In genomic region chr20:63705232-63706026, GRCh38 we compare ENCODE assay signal across 14 cellular contexts. TPM values are rescaled to one million over a fixed set of nuclear protein-coding genes. Genes with fewer than 3 reads are reported as not detected.
DNase-seq lines count a peak whose midpoint lies in the region; ATAC-seq, FAIRE-seq and TF ChIP-seq lines count a peak whose summit lies in the region.
"Had no signal": no experiment of that assay in that cellular context is flagged by ENCODE, and none has a peak within 500 bp of the region (broad histone marks: within the 10 kb centered on the region; RNA-seq: fewer than 3 reads in every experiment).

No MANE protein-coding gene starts in this region.

- intact Hi-C loops in activated CD4-positive, alpha-beta memory T cell treated with anti-CD3 and anti-CD28 coated beads for 36 hours (cut with micrococcal nuclease) = loop anchor here (2.0 kb wide), 3 partner anchors 31 to 159 kb away; partner anchors contain the start of genes LIME1 and TPD52L2
- intact Hi-C loops in HepG2 (cut with micrococcal nuclease; ENCODE audit: unreplicated experiment) = loop anchor here (2.0 kb wide), 2 partner anchors 35 to 159 kb away; partner anchors contain the start of gene TPD52L2

- H3K9me3 ChIP-seq in HepG2 (ENCODE audit: low read length) = no peaks in the 10 kb centered on the region

- H4K20me1 ChIP-seq in HepG2 (ENCODE audit: insufficient read depth, low read length) = peaks cover 10% of the 10 kb centered on the region; the same call in 1 of the 2 replicates

- H3K27ac ChIP-seq in HepG2 (ENCODE audit: extremely low read length, insufficient read depth, low read length) = no peak overlapping the region

- H3K9ac ChIP-seq in HepG2 (ENCODE audit: insufficient read depth, low read depth, low read length) = no peak overlapping the region

- DNase-seq in stimulated activated naive CD8-positive, alpha-beta T cell treated with anti-CD3 and anti-CD28 coated beads, Interleukin-15, Interleukin-2, amounts not matched to agents 100 U/mL and 50 U/mL, for 24 hours = no peak
- no peak for DNase-seq in activated CD4-positive, alpha-beta memory T cell treated with anti-CD3 and anti-CD28 coated beads for 36 hours
- no peak for DNase-seq in HepG2 (ENCODE audit: low spot score)
- no peak for DNase-seq in NCI-H748 treated with DMSO at 0.1 percent for 48 hours (lab: John Stamatoyannopoulos, UW)
- no peak for DNase-seq in MV-4-11 (lab: John Stamatoyannopoulos, UW)
- no peak for DNase-seq in activated gamma-delta T cell (lab: John Stamatoyannopoulos, UW)
- DNase-seq: activated naive CD8-positive, alpha-beta T cell treated with anti-CD3 and anti-CD28 coated beads, Interleukin-2, amount 10 ng/mL, durations not matched to agents 7 days and 5 days; C1 segment of cervical spinal cord; dermis blood vessel endothelial cell; foreskin fibroblast; kidney glomerular epithelial cell; NCI-H345 had no signal

- no peak for TF ChIP-seq POLR2A in HepG2 (IDR thresholded peaks at IDR 0.05; ENCODE audit: insufficient read depth in 1 of 2, low read depth in 2 of 2, low read length in 2 of 2)

- no peak overlapping the region for H3K4me3 ChIP-seq in HepG2 (replicated peaks in 1 of 3; ENCODE audit: insufficient read depth in 1 of 3, low read depth in 2 of 3, low read length in 3 of 3)

- peak overlapping the region; percentile 32 for H3K4me3 Mint-ChIP-seq in stimulated activated naive CD8-positive, alpha-beta T cell treated with anti-CD3 and anti-CD28 coated beads, Interleukin-15, Interleukin-2, amounts not matched to agents 100 ng/mL and 50 ng/mL, for 24 hours
- no peak overlapping the region for H3K4me3 Mint-ChIP-seq in activated CD4-positive, alpha-beta memory T cell treated with anti-CD3 and anti-CD28 coated beads for 36 hours

- peaks cover 33% of the 10 kb centered on the region for H3K36me3 Mint-ChIP-seq in stimulated activated naive CD8-positive, alpha-beta T cell treated with anti-CD3 and anti-CD28 coated beads, Interleukin-15, Interleukin-2, amounts not matched to agents 100 ng/mL and 50 ng/mL, for 24 hours (ENCODE audit: low read depth)
- peaks cover 31% of the 10 kb centered on the region for H3K36me3 Mint-ChIP-seq in activated CD4-positive, alpha-beta memory T cell treated with anti-CD3 and anti-CD28 coated beads for 36 hours

- H2AFZ ChIP-seq in HepG2 (ENCODE audit: low read length) = no peak overlapping the region

- peaks cover 29% of the 10 kb centered on the region for H3K4me1 ChIP-seq in HepG2 (ENCODE audit: insufficient read depth, low read length)

- TF ChIP-seq EP300 in HepG2 (IDR thresholded peaks at IDR 0.05; ENCODE audit: low read depth in 2 of 2, low read length in 2 of 2) (no peak), HepG2 (CRISPR knock-in tag; IDR thresholded peaks at IDR 0.05; ENCODE audit: borderline replicate concordance) (no peak)

- peaks cover 36% of the 10 kb centered on the region for H3K4me1 Mint-ChIP-seq in stimulated activated naive CD8-positive, alpha-beta T cell treated with anti-CD3 and anti-CD28 coated beads, Interleukin-15, Interleukin-2, amounts not matched to agents 100 ng/mL and 50 ng/mL, for 24 hours (ENCODE audit: low read depth)
- H3K4me1 Mint-ChIP-seq in activated CD4-positive, alpha-beta memory T cell treated with anti-CD3 and anti-CD28 coated beads for 36 hours (ENCODE audit: low read depth) = peaks cover 36% of the 10 kb centered on the region

- CTCF ChIA-PET in activated CD4-positive, alpha-beta memory T cell treated with anti-CD3 and anti-CD28 coated beads for 36 hours (lab: Charles Lee) = interaction anchor here (0.8 to 3.6 kb wide), 4 partner anchors 32 to 168 kb away, joined by 3 to 36 read pairs (median 20); partner anchors contain the start of genes LIME1, PTK6, SLC2A4RG and TPD52L2
- CTCF ChIA-PET in HepG2 (lab: Yijun Ruan, JAX; ENCODE audit: low intra/inter-chr PET ratio, low total read pairs) = interaction anchor here (1.7 to 3.2 kb wide), 2 partner anchors 153 to 159 kb away, joined by 5 to 15 read pairs; partner anchors contain the start of gene TPD52L2

- H3K27me3 ChIP-seq in HepG2 (ENCODE audit: control insufficient read depth in 1 of 2, insufficient read depth in 2 of 2, low read length in 2 of 2) = no peaks in the 10 kb centered on the region; a peak in 1 of 5 replicates

- H3K36me3 ChIP-seq in HepG2 (replicated peaks in 1 of 2; ENCODE audit: control insufficient read depth in 1 of 2, insufficient read depth in 2 of 2, low read length in 2 of 2) = peaks cover 20 to 43% of the 10 kb centered on the region in 2 experiments

- no peak for TF ChIP-seq RAD21 in HepG2 (CRISPR knock-in tag; IDR thresholded peaks at IDR 0.05)

- no TSS peak for BruUV-seq in HepG2 (replicated peaks; lab: Mats Ljungman, UMichigan)

- ATAC-seq in stimulated activated naive CD8-positive, alpha-beta T cell treated with anti-CD3 and anti-CD28 coated beads, Interleukin-15, Interleukin-2, amounts not matched to agents 100 U/mL and 50 U/mL, for 24 hours = no peak
- ATAC-seq in HepG2 (no peak), GM21390 (IDR thresholded peaks at IDR 0.05; ENCODE audit: unreplicated experiment) (no peak)

- no peaks in the 10 kb centered on the region for H3K9me3 Mint-ChIP-seq in stimulated activated naive CD8-positive, alpha-beta T cell treated with anti-CD3 and anti-CD28 coated beads, Interleukin-15, Interleukin-2, amounts not matched to agents 100 ng/mL and 50 ng/mL, for 24 hours
- no peaks in the 10 kb centered on the region for H3K9me3 Mint-ChIP-seq in activated CD4-positive, alpha-beta memory T cell treated with anti-CD3 and anti-CD28 coated beads for 36 hours
- H3K9me3 Mint-ChIP-seq: activated naive CD8-positive, alpha-beta T cell treated with anti-CD3 and anti-CD28 coated beads, Interleukin-2, amount 10 ng/mL, durations not matched to agents 7 days and 5 days had no signal

- peak overlapping the region; percentile 57 for H3K27ac Mint-ChIP-seq in stimulated activated naive CD8-positive, alpha-beta T cell treated with anti-CD3 and anti-CD28 coated beads, Interleukin-15, Interleukin-2, amounts not matched to agents 100 ng/mL and 50 ng/mL, for 24 hours
- peak overlapping the region; percentile 49 for H3K27ac Mint-ChIP-seq in activated CD4-positive, alpha-beta memory T cell treated with anti-CD3 and anti-CD28 coated beads for 36 hours
- H3K27ac Mint-ChIP-seq: activated naive CD8-positive, alpha-beta T cell treated with anti-CD3 and anti-CD28 coated beads, Interleukin-2, amount 10 ng/mL, durations not matched to agents 7 days and 5 days had no signal

- H3K27me3 Mint-ChIP-seq in stimulated activated naive CD8-positive, alpha-beta T cell treated with anti-CD3 and anti-CD28 coated beads, Interleukin-15, Interleukin-2, amounts not matched to agents 100 ng/mL and 50 ng/mL, for 24 hours = no peaks in the 10 kb centered on the region
- H3K27me3 Mint-ChIP-seq in activated CD4-positive, alpha-beta memory T cell treated with anti-CD3 and anti-CD28 coated beads for 36 hours = no peaks in the 10 kb centered on the region
- H3K27me3 Mint-ChIP-seq: activated naive CD8-positive, alpha-beta T cell treated with anti-CD3 and anti-CD28 coated beads, Interleukin-2, amount 10 ng/mL, durations not matched to agents 7 days and 5 days had no signal

- no peak overlapping the region for H3K4me2 ChIP-seq in HepG2 (ENCODE audit: low read depth, low read length)

- in situ Hi-C loops in HepG2 (cut with HindIII; ENCODE audit: extremely low pct_ligation_motif_present, low pct_unique_long_range_greater_than_20kb) = loop anchor here (5.0 to 10.0 kb wide), 3 partner anchors 37 to 152 kb away; no protein-coding TSS in a partner anchor

- POLR2A ChIA-PET in activated CD4-positive, alpha-beta memory T cell treated with anti-CD3 and anti-CD28 coated beads for 36 hours (lab: Charles Lee) = no interaction called here
- POLR2A ChIA-PET in HepG2 (lab: Yijun Ruan, JAX) = interaction anchor here (1.2 to 12.4 kb wide), 3 partner anchors 19 to 47 kb away, joined by 3 to 190 read pairs (median 55); partner anchors contain the start of genes LIME1 and SLC2A4RG

- no peak for FAIRE-seq in HepG2 (lab: Jason Lieb, UNC)

- H3K79me2 ChIP-seq in HepG2 (ENCODE audit: insufficient read depth, low read length) = peaks cover 42% of the 10 kb centered on the region

- TF ChIP-seq CTCF in HepG2 (CRISPR knock-in tag; IDR thresholded peaks at IDR 0.05) = no peak

- 91% methylated on average over 8 of the region's 8 CpGs for WGBS in HepG2 (ENCODE audit: low lambda C conversion rate)

RNA-seq across cellular contexts. Expression of gene ARFRP1, which starts 2.3 kb away (rescaled TPM):
- 10 to 100 TPM; 54.6 to 58.4 TPM for total RNA-seq in activated CD4-positive, alpha-beta memory T cell treated with anti-CD3 and anti-CD28 coated beads for 36 hours
- total RNA-seq in HepG2 (2016; rRNA removed; fragmentation: Illumina TruSeq; extraction: Trizol) = 33.7 and 51.1 TPM in 2 replicates
- total RNA-seq in HepG2 (2016; cell fraction: cytosol; rRNA removed; fragmentation: Illumina TruSeq; extraction: Trizol; ENCODE audit: low read depth) = 9.6 and 11.5 TPM in 2 replicates
- 31.8 and 53.2 TPM in 2 replicates for total RNA-seq in HepG2 (2016; cell fraction: insoluble cytoplasmic fraction; rRNA removed; fragmentation: Illumina TruSeq; extraction: Trizol)
- total RNA-seq in HepG2 (2016; cell fraction: membrane; rRNA removed; fragmentation: Illumina TruSeq; extraction: Trizol) = 22.2 and 23.1 TPM in 2 replicates
- 37.5 and 46.0 TPM in 2 replicates for total RNA-seq in HepG2 (2016; cell fraction: nucleus; rRNA removed; fragmentation: Illumina TruSeq; extraction: Trizol)
- polyA plus RNA-seq in HepG2 (2011; rRNA removed) = 32.0 and 42.8 TPM in 2 replicates
- polyA plus RNA-seq in HepG2 (2011; cell fraction: cytosol; rRNA removed) = 48.5 and 49.6 TPM in 2 replicates
- 123 and 125 TPM in 2 replicates for polyA plus RNA-seq in HepG2 (2011; cell fraction: nucleus; rRNA removed)
- polyA plus RNA-seq in HepG2 (2012) = 26.6 and 30.7 TPM in 2 replicates
- 8.8 and 9.1 TPM in 2 replicates for polyA plus RNA-seq in HepG2 (2016; cell fraction: cytosol; fragmentation: Illumina TruSeq; extraction: Trizol; ENCODE audit: low read depth)
- 30.0 and 34.6 TPM in 2 replicates for polyA plus RNA-seq in HepG2 (2016; cell fraction: insoluble cytoplasmic fraction; fragmentation: Illumina TruSeq; extraction: Trizol; ENCODE audit: low read depth)
- polyA plus RNA-seq in HepG2 (2016; cell fraction: membrane; fragmentation: Illumina TruSeq; extraction: Trizol; ENCODE audit: low read depth) = 12.6 and 13.5 TPM in 2 replicates
- 86.0 and 91.0 TPM in 2 replicates for polyA plus RNA-seq in HepG2 (2016; cell fraction: nucleus; fragmentation: Illumina TruSeq; extraction: Trizol; ENCODE audit: insufficient read depth, low read depth)
- 28.5 and 35.1 TPM in 2 replicates for polyA minus RNA-seq in HepG2 (2011; rRNA and poly(A)+ RNA removed; ENCODE audit: low replicate concordance)
- polyA minus RNA-seq in HepG2 (2011; cell fraction: cytosol; rRNA and poly(A)+ RNA removed) = 10.4 and 12.4 TPM in 2 replicates
- polyA minus RNA-seq in HepG2 (2011; cell fraction: nucleus; rRNA and poly(A)+ RNA removed) = 55.9 and 67.1 TPM in 2 replicates

RNA-seq across cellular contexts. Expression of gene ZGPAT, which starts 2.4 kb away (rescaled TPM):
- total RNA-seq in activated CD4-positive, alpha-beta memory T cell treated with anti-CD3 and anti-CD28 coated beads for 36 hours = 10 to 100 TPM; 28.7 to 29.9 TPM
- total RNA-seq in HepG2 (2016; rRNA removed; fragmentation: Illumina TruSeq; extraction: Trizol) = 40.2 and 41.9 TPM in 2 replicates
- 34.8 and 37.0 TPM in 2 replicates for total RNA-seq in HepG2 (2016; cell fraction: cytosol; rRNA removed; fragmentation: Illumina TruSeq; extraction: Trizol; ENCODE audit: low read depth)
- total RNA-seq in HepG2 (2016; cell fraction: insoluble cytoplasmic fraction; rRNA removed; fragmentation: Illumina TruSeq; extraction: Trizol) = 37.7 and 46.6 TPM in 2 replicates
- total RNA-seq in HepG2 (2016; cell fraction: membrane; rRNA removed; fragmentation: Illumina TruSeq; extraction: Trizol) = 18.3 and 22.0 TPM in 2 replicates
- 23.9 and 24.8 TPM in 2 replicates for total RNA-seq in HepG2 (2016; cell fraction: nucleus; rRNA removed; fragmentation: Illumina TruSeq; extraction: Trizol)
- polyA plus RNA-seq in HepG2 (2011; rRNA removed) = 23.0 and 32.8 TPM in 2 replicates
- polyA plus RNA-seq in HepG2 (2011; cell fraction: cytosol; rRNA removed) = 17.1 and 24.8 TPM in 2 replicates
- polyA plus RNA-seq in HepG2 (2011; cell fraction: nucleus; rRNA removed) = 93.0 and 104 TPM in 2 replicates
- polyA plus RNA-seq in HepG2 (2012) = 16.8 and 17.7 TPM in 2 replicates
- 4.5 and 5.1 TPM in 2 replicates for polyA plus RNA-seq in HepG2 (2016; cell fraction: cytosol; fragmentation: Illumina TruSeq; extraction: Trizol; ENCODE audit: low read depth)
- 36.0 and 43.8 TPM in 2 replicates for polyA plus RNA-seq in HepG2 (2016; cell fraction: insoluble cytoplasmic fraction; fragmentation: Illumina TruSeq; extraction: Trizol; ENCODE audit: low read depth)
- 9.1 and 10.0 TPM in 2 replicates for polyA plus RNA-seq in HepG2 (2016; cell fraction: membrane; fragmentation: Illumina TruSeq; extraction: Trizol; ENCODE audit: low read depth)
- 70.9 and 80.9 TPM in 2 replicates for polyA plus RNA-seq in HepG2 (2016; cell fraction: nucleus; fragmentation: Illumina TruSeq; extraction: Trizol; ENCODE audit: insufficient read depth, low read depth)
- polyA minus RNA-seq in HepG2 (2011; rRNA and poly(A)+ RNA removed; ENCODE audit: low replicate concordance) = 12.8 and 40.1 TPM in 2 replicates
- polyA minus RNA-seq in HepG2 (2011; cell fraction: cytosol; rRNA and poly(A)+ RNA removed) = 9.3 and 9.5 TPM in 2 replicates
- 13.8 and 15.9 TPM in 2 replicates for polyA minus RNA-seq in HepG2 (2011; cell fraction: nucleus; rRNA and poly(A)+ RNA removed)

RNA-seq across cellular contexts. Expression of gene TNFRSF6B, which starts 9.0 kb away (rescaled TPM):
- not detected for total RNA-seq in activated CD4-positive, alpha-beta memory T cell treated with anti-CD3 and anti-CD28 coated beads for 36 hours
- not detected in 2 replicates for total RNA-seq in HepG2 (2016; rRNA removed; fragmentation: Illumina TruSeq; extraction: Trizol)
- not detected in 2 replicates for total RNA-seq in HepG2 (2016; cell fraction: cytosol; rRNA removed; fragmentation: Illumina TruSeq; extraction: Trizol; ENCODE audit: low read depth)
- total RNA-seq in HepG2 (2016; cell fraction: insoluble cytoplasmic fraction; rRNA removed; fragmentation: Illumina TruSeq; extraction: Trizol) = not detected in 2 replicates
- not detected in 2 replicates for total RNA-seq in HepG2 (2016; cell fraction: membrane; rRNA removed; fragmentation: Illumina TruSeq; extraction: Trizol)
- not detected in 2 replicates for total RNA-seq in HepG2 (2016; cell fraction: nucleus; rRNA removed; fragmentation: Illumina TruSeq; extraction: Trizol)
- 0.24 and 0.86 TPM in 2 replicates for polyA plus RNA-seq in HepG2 (2011; rRNA removed)
- 0.45 and 1.3 TPM in 2 replicates for polyA plus RNA-seq in HepG2 (2011; cell fraction: cytosol; rRNA removed)
- polyA plus RNA-seq in HepG2 (2011; cell fraction: nucleus; rRNA removed) = 22.5 and 36.0 TPM in 2 replicates
- 0.55 TPM in 1 of 2 replicates, not detected in the other for polyA plus RNA-seq in HepG2 (2012)
- polyA plus RNA-seq in HepG2 (2016; cell fraction: cytosol; fragmentation: Illumina TruSeq; extraction: Trizol; ENCODE audit: low read depth) = 0.45 and 0.48 TPM in 2 replicates
- 0.32 TPM in 1 of 2 replicates, not detected in the other for polyA plus RNA-seq in HepG2 (2016; cell fraction: insoluble cytoplasmic fraction; fragmentation: Illumina TruSeq; extraction: Trizol; ENCODE audit: low read depth)
- 0.37 and 0.71 TPM in 2 replicates for polyA plus RNA-seq in HepG2 (2016; cell fraction: membrane; fragmentation: Illumina TruSeq; extraction: Trizol; ENCODE audit: low read depth)
- not detected in 2 replicates for polyA plus RNA-seq in HepG2 (2016; cell fraction: nucleus; fragmentation: Illumina TruSeq; extraction: Trizol; ENCODE audit: insufficient read depth, low read depth)
- polyA minus RNA-seq in HepG2 (2011; rRNA and poly(A)+ RNA removed; ENCODE audit: low replicate concordance) = not detected in 2 replicates
- polyA minus RNA-seq in HepG2 (2011; cell fraction: cytosol; rRNA and poly(A)+ RNA removed) = not detected in 2 replicates
- not detected in 2 replicates for polyA minus RNA-seq in HepG2 (2011; cell fraction: nucleus; rRNA and poly(A)+ RNA removed)
- total RNA-seq: activated naive CD8-positive, alpha-beta T cell treated with anti-CD3 and anti-CD28 coated beads, Interleukin-2, amount 10 ng/mL, durations not matched to agents 7 days and 5 days had no signal

RNA-seq across cellular contexts. Expression of gene LIME1, which starts 31.0 kb away (rescaled TPM):
- total RNA-seq in activated CD4-positive, alpha-beta memory T cell treated with anti-CD3 and anti-CD28 coated beads for 36 hours = 10 to 100 TPM; 14.7 to 17.6 TPM
- 51.5 and 61.5 TPM in 2 replicates for total RNA-seq in HepG2 (2016; rRNA removed; fragmentation: Illumina TruSeq; extraction: Trizol)
- total RNA-seq in HepG2 (2016; cell fraction: cytosol; rRNA removed; fragmentation: Illumina TruSeq; extraction: Trizol; ENCODE audit: low read depth) = 59.8 and 81.2 TPM in 2 replicates
- 46.5 and 57.9 TPM in 2 replicates for total RNA-seq in HepG2 (2016; cell fraction: insoluble cytoplasmic fraction; rRNA removed; fragmentation: Illumina TruSeq; extraction: Trizol)
- total RNA-seq in HepG2 (2016; cell fraction: membrane; rRNA removed; fragmentation: Illumina TruSeq; extraction: Trizol) = 59.4 and 77.4 TPM in 2 replicates
- total RNA-seq in HepG2 (2016; cell fraction: nucleus; rRNA removed; fragmentation: Illumina TruSeq; extraction: Trizol) = 31.7 and 32.4 TPM in 2 replicates
- polyA plus RNA-seq in HepG2 (2011; rRNA removed) = 13.0 and 23.5 TPM in 2 replicates
- polyA plus RNA-seq in HepG2 (2011; cell fraction: cytosol; rRNA removed) = 20.4 and 43.4 TPM in 2 replicates
- 145 and 202 TPM in 2 replicates for polyA plus RNA-seq in HepG2 (2011; cell fraction: nucleus; rRNA removed)
- 14.6 and 20.3 TPM in 2 replicates for polyA plus RNA-seq in HepG2 (2012)
- 90.7 and 108 TPM in 2 replicates for polyA plus RNA-seq in HepG2 (2016; cell fraction: cytosol; fragmentation: Illumina TruSeq; extraction: Trizol; ENCODE audit: low read depth)
- 72.4 and 82.2 TPM in 2 replicates for polyA plus RNA-seq in HepG2 (2016; cell fraction: insoluble cytoplasmic fraction; fragmentation: Illumina TruSeq; extraction: Trizol; ENCODE audit: low read depth)
- polyA plus RNA-seq in HepG2 (2016; cell fraction: membrane; fragmentation: Illumina TruSeq; extraction: Trizol; ENCODE audit: low read depth) = 75.9 and 77.5 TPM in 2 replicates
- 89.9 and 96.0 TPM in 2 replicates for polyA plus RNA-seq in HepG2 (2016; cell fraction: nucleus; fragmentation: Illumina TruSeq; extraction: Trizol; ENCODE audit: insufficient read depth, low read depth)
- 2.1 and 20.3 TPM in 2 replicates for polyA minus RNA-seq in HepG2 (2011; rRNA and poly(A)+ RNA removed; ENCODE audit: low replicate concordance)
- 22.2 and 31.7 TPM in 2 replicates for polyA minus RNA-seq in HepG2 (2011; cell fraction: cytosol; rRNA and poly(A)+ RNA removed)
- 13.2 and 15.8 TPM in 2 replicates for polyA minus RNA-seq in HepG2 (2011; cell fraction: nucleus; rRNA and poly(A)+ RNA removed)

RNA-seq across cellular contexts. Expression of gene SLC2A4RG, which starts 34.1 kb away (rescaled TPM):
- 10 to 100 TPM; 58.9 to 59.0 TPM for total RNA-seq in activated CD4-positive, alpha-beta memory T cell treated with anti-CD3 and anti-CD28 coated beads for 36 hours
- 47.4 and 91.4 TPM in 2 replicates for total RNA-seq in HepG2 (2016; rRNA removed; fragmentation: Illumina TruSeq; extraction: Trizol)
- total RNA-seq in HepG2 (2016; cell fraction: cytosol; rRNA removed; fragmentation: Illumina TruSeq; extraction: Trizol; ENCODE audit: low read depth) = 129 and 134 TPM in 2 replicates
- 39.6 and 94.5 TPM in 2 replicates for total RNA-seq in HepG2 (2016; cell fraction: insoluble cytoplasmic fraction; rRNA removed; fragmentation: Illumina TruSeq; extraction: Trizol)
- 171 and 186 TPM in 2 replicates for total RNA-seq in HepG2 (2016; cell fraction: membrane; rRNA removed; fragmentation: Illumina TruSeq; extraction: Trizol)
- total RNA-seq in HepG2 (2016; cell fraction: nucleus; rRNA removed; fragmentation: Illumina TruSeq; extraction: Trizol) = 92.1 and 130 TPM in 2 replicates
- polyA plus RNA-seq in HepG2 (2011; rRNA removed) = 95.9 and 105 TPM in 2 replicates
- polyA plus RNA-seq in HepG2 (2011; cell fraction: cytosol; rRNA removed) = 36.7 and 62.3 TPM in 2 replicates
- polyA plus RNA-seq in HepG2 (2011; cell fraction: nucleus; rRNA removed) = 581 and 754 TPM in 2 replicates
- 65.4 and 92.2 TPM in 2 replicates for polyA plus RNA-seq in HepG2 (2012)
- 354 and 372 TPM in 2 replicates for polyA plus RNA-seq in HepG2 (2016; cell fraction: cytosol; fragmentation: Illumina TruSeq; extraction: Trizol; ENCODE audit: low read depth)
- polyA plus RNA-seq in HepG2 (2016; cell fraction: insoluble cytoplasmic fraction; fragmentation: Illumina TruSeq; extraction: Trizol; ENCODE audit: low read depth) = 107 and 130 TPM in 2 replicates
- polyA plus RNA-seq in HepG2 (2016; cell fraction: membrane; fragmentation: Illumina TruSeq; extraction: Trizol; ENCODE audit: low read depth) = 352 and 381 TPM in 2 replicates
- 510 and 535 TPM in 2 replicates for polyA plus RNA-seq in HepG2 (2016; cell fraction: nucleus; fragmentation: Illumina TruSeq; extraction: Trizol; ENCODE audit: insufficient read depth, low read depth)
- 23.9 and 51.3 TPM in 2 replicates for polyA minus RNA-seq in HepG2 (2011; rRNA and poly(A)+ RNA removed; ENCODE audit: low replicate concordance)
- polyA minus RNA-seq in HepG2 (2011; cell fraction: cytosol; rRNA and poly(A)+ RNA removed) = 24.3 and 27.0 TPM in 2 replicates
- polyA minus RNA-seq in HepG2 (2011; cell fraction: nucleus; rRNA and poly(A)+ RNA removed) = 61.3 and 75.8 TPM in 2 replicates
